1 cellular context compared by ENCODE assay signal in the genomic region with DNA sequence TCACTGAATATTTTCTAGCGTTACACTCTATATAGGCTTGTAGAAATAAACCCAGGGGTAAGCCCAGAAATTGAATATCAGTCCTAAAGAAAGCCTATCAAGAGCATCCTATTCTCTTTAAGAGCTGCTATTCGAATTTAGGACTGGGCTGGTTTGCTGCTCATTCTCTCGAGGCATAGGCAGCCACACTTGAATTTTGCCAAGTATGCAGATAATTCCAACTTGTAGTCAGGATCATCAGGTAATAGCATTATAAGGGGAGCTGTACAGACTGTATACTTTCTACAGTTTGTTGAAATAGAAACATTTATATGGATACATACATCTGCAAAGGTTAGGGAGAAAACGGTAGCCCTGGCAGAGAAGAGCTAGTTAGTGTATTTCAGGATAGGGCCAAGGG.
TF ChIP-seq lines count a peak whose summit lies in the region.

No MANE protein-coding gene starts in this region.

TF ChIP-seq in H1, 55 proteins besides CTCF, POLR2A, EP300 and RAD21:
- TF ChIP-seq BCL11A (IDR thresholded peaks at IDR 0.05; ENCODE audit: low read depth in 2 of 2, low read length in 2 of 2) = no peak
- TF ChIP-seq, protein P1, sequence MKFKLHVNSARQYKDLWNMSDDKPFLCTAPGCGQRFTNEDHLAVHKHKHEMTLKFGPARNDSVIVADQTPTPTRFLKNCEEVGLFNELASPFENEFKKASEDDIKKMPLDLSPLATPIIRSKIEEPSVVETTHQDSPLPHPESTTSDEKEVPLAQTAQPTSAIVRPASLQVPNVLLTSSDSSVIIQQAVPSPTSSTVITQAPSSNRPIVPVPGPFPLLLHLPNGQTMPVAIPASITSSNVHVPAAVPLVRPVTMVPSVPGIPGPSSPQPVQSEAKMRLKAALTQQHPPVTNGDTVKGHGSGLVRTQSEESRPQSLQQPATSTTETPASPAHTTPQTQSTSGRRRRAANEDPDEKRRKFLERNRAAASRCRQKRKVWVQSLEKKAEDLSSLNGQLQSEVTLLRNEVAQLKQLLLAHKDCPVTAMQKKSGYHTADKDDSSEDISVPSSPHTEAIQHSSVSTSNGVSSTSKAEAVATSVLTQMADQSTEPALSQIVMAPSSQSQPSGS (IDR thresholded peaks at IDR 0.05; ENCODE audit: low read length) = no peak
- TF ChIP-seq, protein P2, sequence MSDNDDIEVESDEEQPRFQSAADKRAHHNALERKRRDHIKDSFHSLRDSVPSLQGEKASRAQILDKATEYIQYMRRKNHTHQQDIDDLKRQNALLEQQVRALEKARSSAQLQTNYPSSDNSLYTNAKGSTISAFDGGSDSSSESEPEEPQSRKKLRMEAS (IDR thresholded peaks at IDR 0.05) = no peak
- TF ChIP-seq RBBP5 (IDR thresholded peaks at IDR 0.05; ENCODE audit: borderline replicate concordance, low read depth, low read length) = no peak
- no peak for TF ChIP-seq TCF12 (IDR thresholded peaks at IDR 0.05; ENCODE audit: low read depth, low read length)
- TF ChIP-seq RFX5 (IDR thresholded peaks at IDR 0.05; ENCODE audit: borderline replicate concordance, low read depth, low read length) = no peak
- TF ChIP-seq CHD1 (IDR thresholded peaks at IDR 0.05; ENCODE audit: low read depth, low read length) = no peak
- TF ChIP-seq SIN3A (conservative IDR thresholded peaks at IDR 0.05 in 1 of 2, IDR thresholded peaks at IDR 0.05 in 1 of 2; ENCODE audit: low read depth in 1 of 2, low read length in 2 of 2) = no peak
- no peak for TF ChIP-seq TBP (IDR thresholded peaks at IDR 0.05; ENCODE audit: low read depth, low read length)
- TF ChIP-seq SRF (IDR thresholded peaks at IDR 0.05; ENCODE audit: low read depth, low read length) = no peak
- TF ChIP-seq POLR2AphosphoS5 (IDR thresholded peaks at IDR 0.05; ENCODE audit: low read depth, low read length) = no peak
- no peak for TF ChIP-seq SIRT6 (IDR thresholded peaks at IDR 0.05; ENCODE audit: low read length)
- TF ChIP-seq TAF7 (optimal IDR thresholded peaks at IDR 0.05; ENCODE audit: borderline replicate concordance, low read depth, low read length) = no peak
- no peak for TF ChIP-seq HDAC2 (IDR thresholded peaks at IDR 0.05; ENCODE audit: borderline replicate concordance in 1 of 2, low read depth in 2 of 2, low read length in 2 of 2)
- TF ChIP-seq NRF1 (IDR thresholded peaks at IDR 0.05; ENCODE audit: low read depth, low read length) = no peak
- TF ChIP-seq SAP30 (IDR thresholded peaks at IDR 0.05; ENCODE audit: insufficient read depth, insufficient replicate concordance, low read length) = no peak
- TF ChIP-seq JUND (IDR thresholded peaks at IDR 0.05; ENCODE audit: low read length) = no peak
- TF ChIP-seq GTF2F1 (IDR thresholded peaks at IDR 0.05; ENCODE audit: borderline replicate concordance, low read depth, low read length) = no peak
TF ChIP-seq in H1: peak in this region for 0.
